ENCODE assay signal across 10 cellular contexts in genomic region chr5:12354686-12355085, GRCh38.
"Had no signal": no experiment of that assay in that cellular context is flagged by ENCODE, and none has a peak within 500 bp of the region (broad histone marks: within the 10 kb centered on the region; RNA-seq: fewer than 3 reads in every experiment).

No MANE protein-coding gene starts in this region.

- ATAC-seq: activated naive CD8-positive, alpha-beta T cell treated with anti-CD3 and anti-CD28 coated beads, Interleukin-2, amount 50 U/mL, for 24 hours; esophagus mucosa; left cardiac atrium; lower lobe of right lung had no signal

- DNase-seq: activated CD4-positive, alpha-beta memory T cell treated with anti-CD3 and anti-CD28 coated beads for 36 hours; activated naive CD8-positive, alpha-beta T cell treated with anti-CD3 and anti-CD28 coated beads, Interleukin-2, amount 50 U/mL, for 24 hours; activated T-cell treated with anti-CD3 and anti-CD28 coated beads, Interleukin-2, amount 50 U/mL, for 48 hours; immature natural killer cell; left cardiac atrium; lower lobe of right lung; retina; stimulated activated CD4-positive, alpha-beta T cell treated with anti-CD3 and anti-CD28 coated beads, Interleukin-4, amount 100 ng/mL, for 4 hours; stomach had no signal
